In the genomic region with DNA sequence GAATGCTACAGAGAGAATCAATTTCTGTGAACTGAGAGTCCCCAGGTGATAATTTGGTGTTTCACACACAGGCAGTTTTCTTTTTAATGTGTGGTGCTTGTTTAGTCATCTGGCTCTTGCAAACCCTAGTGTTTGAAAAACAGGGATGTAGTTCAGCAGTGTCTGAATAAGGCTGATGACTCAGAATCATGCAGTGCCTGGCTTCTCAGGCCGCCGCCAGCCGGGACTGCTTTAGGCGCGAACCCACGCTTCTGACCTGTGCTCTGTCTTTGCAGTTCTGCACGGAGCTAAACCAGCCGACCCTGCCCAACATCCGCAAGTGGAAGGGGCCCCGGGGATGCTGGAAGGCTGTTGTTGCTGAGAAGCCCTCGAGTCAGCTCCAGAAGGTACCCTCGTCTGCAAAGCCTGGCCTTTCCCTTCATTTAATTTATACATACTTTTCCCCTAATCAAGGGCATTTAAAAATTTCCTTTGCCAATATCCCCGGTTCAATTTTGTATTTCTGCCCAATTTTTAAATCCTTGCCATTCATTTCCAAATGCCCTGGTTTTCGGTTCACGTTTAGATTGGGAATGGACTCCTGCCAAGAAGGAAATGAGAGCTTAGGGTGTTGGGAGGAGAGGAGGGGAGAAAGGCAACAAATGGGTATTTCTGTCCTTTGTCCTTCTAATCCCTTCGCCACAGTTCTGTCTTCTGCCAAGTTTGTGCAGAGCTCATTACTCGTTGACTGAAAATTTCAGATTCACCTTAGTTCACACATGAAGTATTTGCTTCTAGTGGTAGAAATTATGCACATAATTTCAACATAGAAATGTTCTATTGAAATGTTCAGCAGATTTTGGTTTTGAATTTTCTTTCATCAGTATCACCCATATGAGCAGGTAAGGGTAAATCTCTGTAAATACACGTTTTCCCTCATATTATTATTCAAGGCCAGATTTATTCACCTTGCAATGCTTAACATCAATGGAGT, we compare ENCODE assay signal across 8 cellular contexts.
DNase-seq lines count a peak whose midpoint lies in the region; ATAC-seq and TF ChIP-seq lines count a peak whose summit lies in the region.

No MANE protein-coding gene starts in this region.

- DNase-seq in NCI-H1417 (lab: John Stamatoyannopoulos, UW) (peak in 2 of 3 experiments; percentile 57 to 73), NCI-H1417 treated with DMSO at 0.1 percent for 48 hours (lab: John Stamatoyannopoulos, UW) (no peak), RPMI7951 (ENCODE audit: low read depth) (peak; percentile 81), esophagus squamous epithelium (lab: John Stamatoyannopoulos, UW) (no peak), UCSD-AML1 (lab: John Stamatoyannopoulos, UW; ENCODE audit: unreplicated experiment) (no peak)
- DNase-seq in stimulated activated naive CD4-positive, alpha-beta T cell treated with Interleukin-2 at 50 U/mL for 16 hours (lab: John Stamatoyannopoulos, UW), result no peak

- H3K9me3 ChIP-seq in esophagus squamous epithelium (no peaks in the 10 kb centered on the region), mucosa of rectum (ENCODE audit: control insufficient read depth in 2 of 2, low read length in 2 of 2) (no peaks in the 10 kb centered on the region)

- H3K4me3 ChIP-seq in esophagus squamous epithelium, result peak overlapping the region in 3 of 4 donors; percentile 3 to 36 (median 19)
- peak overlapping the region in 1 of 2 donors; percentile 11 for H3K4me3 ChIP-seq in mucosa of rectum (ENCODE audit: low read length in 2 of 2)

- peak; percentile 28 for ATAC-seq in HG03558 (IDR thresholded peaks at IDR 0.05; ENCODE audit: extremely low read depth, unreplicated experiment)

- H3K27me3 ChIP-seq in esophagus squamous epithelium (peaks cover 0 to 4% (median 0%) of the 10 kb centered on the region in 4 donors), mucosa of rectum (ENCODE audit: control insufficient read depth in 2 of 2, insufficient read depth in 2 of 2, low read length in 2 of 2) (no peaks in the 10 kb centered on the region)

- H3K27ac ChIP-seq in esophagus squamous epithelium (peak overlapping the region; percentile 13 to 75 (median 64)), mucosa of rectum (ENCODE audit: low read depth in 2 of 2, low read length in 2 of 2) (peak overlapping the region; percentile 8 to 34)

- intact Hi-C loops in esophagus squamous epithelium (cut with DNase I), result no loop called here

- H3K9ac ChIP-seq in mucosa of rectum (ENCODE audit: low read depth in 1 of 2, low read length in 2 of 2), result no peak overlapping the region

- no peak for TF ChIP-seq POLR2A in esophagus squamous epithelium (IDR thresholded peaks at IDR 0.05)

- peaks cover 18 to 81% (median 33%) of the 10 kb centered on the region in 3 donors for H3K4me1 ChIP-seq in esophagus squamous epithelium
- H3K4me1 ChIP-seq in mucosa of rectum (ENCODE audit: control insufficient read depth in 2 of 2, insufficient read depth in 2 of 2, low read length in 2 of 2), result peaks cover 16 to 20% of the 10 kb centered on the region in 2 donors

- peak in 2 of 6 experiments; percentile 10 to 18 for TF ChIP-seq CTCF in esophagus squamous epithelium (IDR thresholded peaks at IDR 0.05)

- H3K36me3 ChIP-seq in esophagus squamous epithelium, result peaks cover 0 to 11% (median 0%) of the 10 kb centered on the region in 3 donors
- H3K36me3 ChIP-seq in mucosa of rectum (ENCODE audit: control insufficient read depth in 2 of 2, insufficient read depth in 2 of 2, low read length in 2 of 2), result no peaks in the 10 kb centered on the region

- WGBS in esophagus squamous epithelium, 2 donors, result 11 to 29% methylated on average over 14 to 16 of the region's 18 CpGs

Comparison
In these comparisons a context has a peak if more than half of its experiments do, and no peak if none do; other contexts are left out.
1. DNase-seq: peak in NCI-H1417 (2 of 3) and RPMI7951 (single experiment); none in NCI-H1417 treated with DMSO at 0.1 percent for 48 hours (single experiment), esophagus squamous epithelium (single experiment), UCSD-AML1 (single experiment) and stimulated activated naive CD4-positive, alpha-beta T cell treated with Interleukin-2 at 50 U/mL for 16 hours (single experiment).